17 cellular contexts compared by ENCODE assay signal in genomic region chr7:151142686-151143040, GRCh38. TPM values are rescaled to one million over a fixed set of nuclear protein-coding genes. Genes with fewer than 3 reads are reported as not detected.
DNase-seq lines count a peak whose midpoint lies in the region; ATAC-seq and TF ChIP-seq lines count a peak whose summit lies in the region.
"Had no signal": no experiment of that assay in that cellular context is flagged by ENCODE, and none has a peak within 500 bp of the region (broad histone marks: within the 10 kb centered on the region; RNA-seq: fewer than 3 reads in every experiment).

No MANE protein-coding gene starts in this region.

- no peak overlapping the region; the same call in 1 of the 2 replicates for H3K14ac ChIP-seq in H9 (ENCODE audit: insufficient read depth, low read length)

- H3K27ac ChIP-seq in H9 (ENCODE audit: insufficient read length, low read depth, low read length) (no peak overlapping the region), body of pancreas (no peak overlapping the region), Karpas-422 (ENCODE audit: low read length) (no peak overlapping the region)
- H3K27ac ChIP-seq: suprapubic skin had no signal

- ATAC-seq in body of pancreas = peak; percentile 59
- no peak for ATAC-seq in HG03460 (IDR thresholded peaks at IDR 0.05; ENCODE audit: unreplicated experiment)

- H3K9me3 ChIP-seq in H9 (ENCODE audit: control insufficient read depth, low read depth, low read length) (no peaks in the 10 kb centered on the region), body of pancreas (no peaks in the 10 kb centered on the region), Karpas-422 (ENCODE audit: low read length) (no peaks in the 10 kb centered on the region), Caco-2 (no peaks in the 10 kb centered on the region)
- H3K9me3 ChIP-seq: MG63, suprapubic skin had no signal

- no peak for TF ChIP-seq POLR2A in body of pancreas (IDR thresholded peaks at IDR 0.05)

- H3K27ac Mint-ChIP-seq in H9 (no peak overlapping the region), Caco-2 (ENCODE audit: unreplicated experiment) (no peak overlapping the region)
- H3K27ac Mint-ChIP-seq: activated CD4-positive, alpha-beta memory T cell treated with anti-CD3 and anti-CD28 coated beads, Interleukin-2, amount 10 ng/mL, durations not matched to agents 7 days and 5 days had no signal

- DNase-seq in H9 (peak; percentile 35), body of pancreas (peak; percentile 35 to 50 (median 38)), hippocampal formation (lab: John Stamatoyannopoulos, UW) (peak; percentile 81 to 83), retina (peak; percentile 74), Karpas-422 (no peak), Caco-2 (no peak), GM19238 (ENCODE audit: insufficient read length, low spot score) (no peak)
- DNase-seq: activated CD4-positive, alpha-beta memory T cell treated with anti-CD3 and anti-CD28 coated beads, Interleukin-2, amount 10 ng/mL, durations not matched to agents 7 days and 5 days; activated effector memory CD4-positive, alpha-beta T cell treated with anti-CD3 and anti-CD28 coated beads, Interleukin-2, amount 50 U/mL, for 16 hours; DMS79; MG63; NCI-H2107; NCI-H774; stimulated activated CD4-positive, alpha-beta T cell treated with anti-CD3 and anti-CD28 coated beads, Interleukin-1b, Interleukin-23, amount 100 ng/mL, for 48 hours had no signal

- H3K4me1 Mint-ChIP-seq in H9 (peaks cover 32 to 58% of the 10 kb centered on the region in 2 experiments), Caco-2 (ENCODE audit: low read depth, unreplicated experiment) (no peaks in the 10 kb centered on the region)
- H3K4me1 Mint-ChIP-seq: activated CD4-positive, alpha-beta memory T cell treated with anti-CD3 and anti-CD28 coated beads, Interleukin-2, amount 10 ng/mL, durations not matched to agents 7 days and 5 days had no signal

- H2BK120ac ChIP-seq in H9 (ENCODE audit: low read depth, low read length, poor library complexity, severe bottlenecking) = no peak overlapping the region

- no peak overlapping the region for H3K9ac ChIP-seq in H9 (ENCODE audit: extremely low read depth, insufficient read length, low read length)
- no peak overlapping the region for H3K9ac ChIP-seq in Karpas-422 (ENCODE audit: low read length)

- H3K4ac ChIP-seq in H9 (ENCODE audit: low read depth, low read length) = no peak overlapping the region

- H2BK20ac ChIP-seq in H9 (ENCODE audit: low read depth, low read length, poor library complexity, severe bottlenecking) = no peak overlapping the region

- no peak overlapping the region for H3K23ac ChIP-seq in H9 (ENCODE audit: insufficient read length, low read depth, low read length)

- no peak overlapping the region for H3T11ph ChIP-seq in H9 (ENCODE audit: low read length)

- H3K4me2 ChIP-seq in H9 (ENCODE audit: insufficient read depth, insufficient read length, low read length) = no peak overlapping the region
- H3K4me2 ChIP-seq in Karpas-422 (ENCODE audit: low read depth, low read length, poor library complexity, severe bottlenecking) = no peak overlapping the region

- H3K9me3 Mint-ChIP-seq in H9 = no peaks in the 10 kb centered on the region; a peak in 1 of 5 replicates
- no peaks in the 10 kb centered on the region for H3K9me3 Mint-ChIP-seq in Caco-2 (ENCODE audit: unreplicated experiment)
- H3K9me3 Mint-ChIP-seq: activated CD4-positive, alpha-beta memory T cell treated with anti-CD3 and anti-CD28 coated beads, Interleukin-2, amount 10 ng/mL, durations not matched to agents 7 days and 5 days had no signal

- H3K9me2 ChIP-seq in Karpas-422 (replicated peaks; ENCODE audit: insufficient read depth, low read length) = no peaks in the 10 kb centered on the region

- H3K56ac ChIP-seq in H9 (ENCODE audit: insufficient read length, low read depth, low read length) = no peak overlapping the region

- no peak overlapping the region for H4K8ac ChIP-seq in H9 (replicated peaks; ENCODE audit: insufficient read length, low read depth, low read length)

- TF ChIP-seq CTCF in H9 (conservative IDR thresholded peaks at IDR 0.05) = peak; percentile 19; the same call in 1 of the 3 replicates
- TF ChIP-seq CTCF in body of pancreas (IDR thresholded peaks at IDR 0.05) = no peak
- TF ChIP-seq CTCF in Caco-2 (IDR thresholded peaks at IDR 0.05; ENCODE audit: insufficient read depth in 1 of 2, low read depth in 1 of 2, low read length in 1 of 2, severe bottlenecking in 1 of 2, unreplicated experiment in 1 of 2) = no peak

- H3K27me3 ChIP-seq in H9 (ENCODE audit: insufficient read depth, low read length) (no peaks in the 10 kb centered on the region), body of pancreas (no peaks in the 10 kb centered on the region), Karpas-422 (ENCODE audit: low read length) (no peaks in the 10 kb centered on the region), Caco-2 (replicated peaks; ENCODE audit: control insufficient read depth, insufficient read depth, low read length) (no peaks in the 10 kb centered on the region)
- H3K27me3 ChIP-seq: MG63, suprapubic skin had no signal

- no TSS peak for BruUV-seq in Caco-2 (replicated peaks; lab: Mats Ljungman, UMichigan)

- no peak overlapping the region for H3K18ac ChIP-seq in H9 (ENCODE audit: insufficient read length, low read depth, low read length)

- no peak overlapping the region for H4K5ac ChIP-seq in H9 (ENCODE audit: insufficient read length, low read depth, low read length)

- H2AK5ac ChIP-seq in H9 (ENCODE audit: insufficient read length, low read length) = no peak overlapping the region

- no peaks in the 10 kb centered on the region for H3K79me1 ChIP-seq in H9 (ENCODE audit: insufficient read depth, low read depth, low read length, poor library complexity, severe bottlenecking)

- H2BK12ac ChIP-seq in H9 (ENCODE audit: insufficient read length, low read depth, low read length) = no peak overlapping the region

- POLR2A ChIA-PET in Caco-2 (lab: Charles Lee) = interaction anchor here (0.6 kb wide), 1 partner anchor 384 kb away, joined by 7 read pairs; no protein-coding TSS in a partner anchor

- H2BK15ac ChIP-seq in H9 (ENCODE audit: low read depth, low read length) = no peak overlapping the region

- H3K79me2 ChIP-seq in H9 (ENCODE audit: insufficient read depth, low read length) (no peaks in the 10 kb centered on the region), Karpas-422 (ENCODE audit: low read length) (no peaks in the 10 kb centered on the region)

- no peaks in the 10 kb centered on the region; the same call in 1 of the 2 replicates for H3K4me1 ChIP-seq in H9 (ENCODE audit: insufficient read depth, low read length)
- H3K4me1 ChIP-seq in body of pancreas = peaks cover 11% of the 10 kb centered on the region
- H3K4me1 ChIP-seq in Karpas-422 (ENCODE audit: low read length) = no peaks in the 10 kb centered on the region
- H3K4me1 ChIP-seq in Caco-2 = no peaks in the 10 kb centered on the region
- H3K4me1 ChIP-seq: suprapubic skin had no signal

- H3K4me3 Mint-ChIP-seq in H9 = no peak overlapping the region
- no peak overlapping the region for H3K4me3 Mint-ChIP-seq in Caco-2 (ENCODE audit: unreplicated experiment)
- H3K4me3 Mint-ChIP-seq: activated CD4-positive, alpha-beta memory T cell treated with anti-CD3 and anti-CD28 coated beads, Interleukin-2, amount 10 ng/mL, durations not matched to agents 7 days and 5 days had no signal

- WGBS in H9 (ENCODE audit: extremely low coverage, insufficient read length, low lambda C conversion rate) = no CpG with 5 or more reads among the region's 10 CpGs
- 50 to 51% methylated on average over 1 to 10 of the region's 10 CpGs for WGBS in body of pancreas, 2 donors

- H3K4me3 ChIP-seq in body of pancreas = no peak overlapping the region
- H3K4me3 ChIP-seq in Karpas-422 (ENCODE audit: low read length) = no peak overlapping the region
- no peak overlapping the region for H3K4me3 ChIP-seq in Caco-2 (ENCODE audit: low read depth, low read length)
- H3K4me3 ChIP-seq: MG63, suprapubic skin had no signal

- H3K36me3 Mint-ChIP-seq in H9 (ENCODE audit: insufficient read depth in 1 of 3, low read depth in 3 of 3) = peaks cover 8 to 44% (median 22%) of the 10 kb centered on the region in 3 experiments; a peak in 6 of 7 replicates
- H3K36me3 Mint-ChIP-seq in Caco-2 (ENCODE audit: insufficient read depth, unreplicated experiment) = peaks cover 31% of the 10 kb centered on the region

- no peaks in the 10 kb centered on the region for H3K23me2 ChIP-seq in H9 (ENCODE audit: insufficient read length, low read depth, low read length, poor library complexity, severe bottlenecking)

- H2AFZ ChIP-seq in H9 (ENCODE audit: low read length) = no peak overlapping the region
- no peak overlapping the region for H2AFZ ChIP-seq in Karpas-422 (ENCODE audit: low read length)

- no peak overlapping the region for H2BK5ac ChIP-seq in H9 (ENCODE audit: insufficient read length, low read length)

- H3K36me3 ChIP-seq in body of pancreas (replicated peaks in 1 of 2; ENCODE audit: insufficient read depth in 1 of 2, low read depth in 2 of 2) (peaks cover 6 to 7% of the 10 kb centered on the region in 2 donors), Karpas-422 (ENCODE audit: insufficient read depth, low read length) (no peaks in the 10 kb centered on the region), Caco-2 (ENCODE audit: control insufficient read depth, insufficient read depth, low read length) (peaks cover 2% of the 10 kb centered on the region; the same call in 1 of the 2 replicates)

- intact Hi-C loops in body of pancreas (cut with DNase I) = no loop called here
- intact Hi-C loops in Caco-2 (cut with micrococcal nuclease; ENCODE audit: unreplicated experiment) = no loop called here

- CTCF ChIA-PET in Caco-2 (lab: Charles Lee) = no interaction called here

- H3K27me3 Mint-ChIP-seq in H9 (ENCODE audit: low read depth) = peaks cover 2% of the 10 kb centered on the region; the same call in 1 of the 2 replicates
- H3K27me3 Mint-ChIP-seq in Caco-2 (ENCODE audit: insufficient read depth, unreplicated experiment) = no peaks in the 10 kb centered on the region

- no peak overlapping the region for H4K91ac ChIP-seq in H9 (ENCODE audit: insufficient read length, low read depth, low read length)

- no peaks in the 10 kb centered on the region for H4K20me1 ChIP-seq in H9 (ENCODE audit: control insufficient read depth, insufficient read depth, insufficient read length)
- H4K20me1 ChIP-seq in Karpas-422 (ENCODE audit: insufficient read depth, low read depth, low read length) = no peaks in the 10 kb centered on the region; the same call in 1 of the 2 replicates

RNA-seq across cellular contexts. Expression of gene GBX1, which starts 24.8 kb away (rescaled TPM):
- total RNA-seq in H9 (2021) (not detected in 2 replicates), body of pancreas (not detected), Caco-2 (2022) (not detected in 2 replicates)
- total RNA-seq in Karpas-422 (2014; rRNA removed; shearing (Covaris generic); ENCODE audit: low replicate concordance) = not detected in 2 replicates
- total RNA-seq: activated CD4-positive, alpha-beta memory T cell treated with anti-CD3 and anti-CD28 coated beads, Interleukin-2, amount 10 ng/mL, durations not matched to agents 7 days and 5 days; renal cortical epithelial cell; suprapubic skin had no signal

RNA-seq across cellular contexts. Expression of gene ASB10, which starts 44.4 kb away (rescaled TPM):
- total RNA-seq in H9 (2021) (not detected in 2 replicates), body of pancreas (not detected), Caco-2 (2022) (not detected in 2 replicates)
- not detected in 2 replicates for total RNA-seq in Karpas-422 (2014; rRNA removed; shearing (Covaris generic); ENCODE audit: low replicate concordance)
- total RNA-seq: activated CD4-positive, alpha-beta memory T cell treated with anti-CD3 and anti-CD28 coated beads, Interleukin-2, amount 10 ng/mL, durations not matched to agents 7 days and 5 days; renal cortical epithelial cell; suprapubic skin had no signal

RNA-seq across cellular contexts. Expression of gene AGAP3, which starts 56.4 kb away (rescaled TPM):
- total RNA-seq in H9 (2021) = 97.7 and 99.6 TPM in 2 replicates
- total RNA-seq in body of pancreas = 100 to 1,000 TPM in 1 of 2 donors, 10 to 100 TPM in 1; 45.4 to 104 TPM
- total RNA-seq in Karpas-422 (2014; rRNA removed; shearing (Covaris generic); ENCODE audit: low replicate concordance) = 0.18 and 1.6 TPM in 2 replicates
- total RNA-seq in Caco-2 (2022) = 70.2 and 76.6 TPM in 2 replicates

RNA-seq across cellular contexts. Expression of gene TMUB1, which starts 59.4 kb away (rescaled TPM):
- total RNA-seq in H9 (2021) (45.4 and 53.6 TPM in 2 replicates), body of pancreas (10 to 100 TPM; 34.9 to 54.2 TPM), Caco-2 (2022) (68.1 and 75.0 TPM in 2 replicates)
- total RNA-seq in Karpas-422 (2014; rRNA removed; shearing (Covaris generic); ENCODE audit: low replicate concordance) = 30.9 and 56.4 TPM in 2 replicates

Comparison
In these comparisons a context has a peak if more than half of its experiments do, and no peak if none do; other contexts are left out.
1. DNase-seq: peak in H9 (single experiment), body of pancreas (4 of 4), hippocampal formation (2 of 2) and retina (single experiment); none in Karpas-422 (single experiment), Caco-2 (0 of 2) and GM19238 (single experiment).
2. RNA of gene AGAP3, which starts 56.4 kb away (total RNA-seq): 45.4 to 104 TPM in body of pancreas, 97.7 to 99.6 TPM in H9 and 70.2 to 76.6 TPM in Caco-2; 0.18 to 1.6 TPM in Karpas-422; every median in the first group is over 10 times any median in the second.